ENCODE assay signal across 19 cellular contexts in the genomic region with DNA sequence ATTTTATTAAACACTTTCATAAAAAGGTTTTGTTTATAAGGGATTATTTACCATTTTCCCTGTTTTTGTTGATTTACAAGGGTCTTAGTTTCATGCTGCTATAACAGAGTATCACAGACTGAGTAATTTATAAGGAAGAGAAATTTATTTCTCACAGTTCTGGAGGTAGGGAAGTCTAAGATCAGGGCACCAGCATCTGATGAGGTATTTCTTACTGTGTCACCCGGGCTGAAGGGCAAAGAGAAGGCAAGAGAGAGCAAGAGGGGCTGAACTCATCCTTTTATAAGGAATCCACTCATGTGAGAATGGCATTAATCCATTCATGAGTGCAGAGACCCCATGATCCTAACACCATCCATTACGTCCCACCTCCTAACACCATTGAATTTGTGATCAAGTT.
"Had no signal": no experiment of that assay in that cellular context is flagged by ENCODE, and none has a peak within 500 bp of the region (broad histone marks: within the 10 kb centered on the region; RNA-seq: fewer than 3 reads in every experiment).

No MANE protein-coding gene starts in this region.

- H3K36me3 ChIP-seq: lower lobe of right lung, prostate gland, right atrium auricular region, suprapubic skin, transverse colon, vagina had no signal

- ATAC-seq: left ventricle myocardium superior, lower lobe of right lung, sciatic nerve had no signal

- H3K4me3 ChIP-seq: dorsolateral prefrontal cortex, lower lobe of right lung, prostate gland, right atrium auricular region, smooth muscle cell, suprapubic skin, transverse colon, vagina had no signal

- H3K4me1 ChIP-seq: lower lobe of right lung, prostate gland, right atrium auricular region, suprapubic skin had no signal

- H3K27me3 Mint-ChIP-seq: stimulated activated naive CD8-positive, alpha-beta T cell treated with anti-CD3 and anti-CD28 coated beads, Interleukin-15, Interleukin-2, amounts not matched to agents 100 ng/mL and 50 ng/mL, for 24 hours had no signal

- H3K4me2 ChIP-seq: smooth muscle cell had no signal

- H3K9me3 Mint-ChIP-seq: nephron progenitor cell; stimulated activated naive CD8-positive, alpha-beta T cell treated with anti-CD3 and anti-CD28 coated beads, Interleukin-15, Interleukin-2, amounts not matched to agents 100 ng/mL and 50 ng/mL, for 24 hours had no signal

- DNase-seq: dorsolateral prefrontal cortex; effector CD4-positive, alpha-beta T cell; hypothalamus; left ventricle myocardium superior; lower lobe of right lung; nephron progenitor cell; nucleus accumbens; stimulated activated CD4-positive, alpha-beta T cell treated with anti-CD3 and anti-CD28 coated beads, Interleukin-12 subunit alpha, Interleukin-12 subunit beta, amount 100 ng/mL, for 4 hours; stimulated activated CD4-positive, alpha-beta T cell treated with anti-CD3 and anti-CD28 coated beads, Interleukin-1b, Interleukin-23, amount 100 ng/mL, for 48 hours; stimulated activated CD4-positive, alpha-beta T cell treated with anti-CD3 and anti-CD28 coated beads, Interleukin-4, amount 100 ng/mL, for 1 hour; stimulated activated CD8-positive, alpha-beta memory T cell treated with anti-CD3 and anti-CD28 coated beads, Interleukin-4, amount 100 ng/mL, for 48 hours; transverse colon had no signal

- H3K4me3 Mint-ChIP-seq: nephron progenitor cell; stimulated activated naive CD8-positive, alpha-beta T cell treated with anti-CD3 and anti-CD28 coated beads, Interleukin-15, Interleukin-2, amounts not matched to agents 100 ng/mL and 50 ng/mL, for 24 hours had no signal

- H3K27me3 ChIP-seq: dorsolateral prefrontal cortex, right atrium auricular region, suprapubic skin, transverse colon, vagina had no signal

- H3K27ac ChIP-seq: dorsolateral prefrontal cortex, lower lobe of right lung, prostate gland, right atrium auricular region, suprapubic skin, transverse colon, vagina had no signal

- H3K27ac Mint-ChIP-seq: nephron progenitor cell; stimulated activated naive CD8-positive, alpha-beta T cell treated with anti-CD3 and anti-CD28 coated beads, Interleukin-15, Interleukin-2, amounts not matched to agents 100 ng/mL and 50 ng/mL, for 24 hours had no signal

- H3K9me3 ChIP-seq: lower lobe of right lung, prostate gland, right atrium auricular region, suprapubic skin, transverse colon, vagina had no signal
